23 cellular contexts compared by ENCODE assay signal in genomic region chr6:66687611-66688140, GRCh38.
"Had no signal": no experiment of that assay in that cellular context is flagged by ENCODE, and none has a peak within 500 bp of the region (broad histone marks: within the 10 kb centered on the region; RNA-seq: fewer than 3 reads in every experiment).

No MANE protein-coding gene starts in this region.

- H3K4me3 Mint-ChIP-seq: immature natural killer cell had no signal

- H3K79me2 ChIP-seq: hepatocyte had no signal

- H3K4me1 ChIP-seq: esophagus muscularis mucosa, foreskin keratinocyte, gastroesophageal sphincter, heart left ventricle, left lung, lower lobe of right lung had no signal

- H3K4me2 ChIP-seq: hepatocyte had no signal

- H3K27ac ChIP-seq: coronary artery, dorsolateral prefrontal cortex, esophagus muscularis mucosa, foreskin keratinocyte, gastroesophageal sphincter, heart left ventricle, hepatocyte, left lung, lower lobe of right lung had no signal

- H3K36me3 ChIP-seq: esophagus muscularis mucosa, gastroesophageal sphincter, heart left ventricle, left lung, lower lobe of right lung had no signal

- H3K4me3 ChIP-seq: coronary artery, dorsolateral prefrontal cortex, esophagus muscularis mucosa, gastroesophageal sphincter, heart left ventricle, hepatocyte, left lung, lower lobe of right lung had no signal

- DNase-seq: dermis blood vessel endothelial cell; dorsolateral prefrontal cortex; effector CD4-positive, alpha-beta T cell; effector memory CD4-positive, alpha-beta T cell; foreskin keratinocyte; heart left ventricle; hypothalamus; immature natural killer cell; islet precursor cell; kidney; kidney glomerular epithelial cell; left colon; left lung; left ventricle myocardium superior; lower lobe of right lung; mesenchymal stem cell; midbrain had no signal

- ATAC-seq: foreskin keratinocyte, gastroesophageal sphincter, heart left ventricle, left colon, left lung, left ventricle myocardium superior, lower lobe of right lung had no signal

- FAIRE-seq: colon, endothelial cell of umbilical vein, kidney had no signal

- H3K27me3 ChIP-seq: dorsolateral prefrontal cortex, esophagus muscularis mucosa, foreskin keratinocyte, gastroesophageal sphincter, heart left ventricle, hepatocyte, left lung had no signal

- H3K36me3 Mint-ChIP-seq: immature natural killer cell had no signal

- H3K9me3 ChIP-seq: esophagus muscularis mucosa, gastroesophageal sphincter, lower lobe of right lung had no signal

- H3K4me1 Mint-ChIP-seq: immature natural killer cell had no signal

- H2AFZ ChIP-seq: hepatocyte had no signal

- H3K27ac Mint-ChIP-seq: immature natural killer cell had no signal
